ENCODE assay signal across 8 cellular contexts in the genomic region with DNA sequence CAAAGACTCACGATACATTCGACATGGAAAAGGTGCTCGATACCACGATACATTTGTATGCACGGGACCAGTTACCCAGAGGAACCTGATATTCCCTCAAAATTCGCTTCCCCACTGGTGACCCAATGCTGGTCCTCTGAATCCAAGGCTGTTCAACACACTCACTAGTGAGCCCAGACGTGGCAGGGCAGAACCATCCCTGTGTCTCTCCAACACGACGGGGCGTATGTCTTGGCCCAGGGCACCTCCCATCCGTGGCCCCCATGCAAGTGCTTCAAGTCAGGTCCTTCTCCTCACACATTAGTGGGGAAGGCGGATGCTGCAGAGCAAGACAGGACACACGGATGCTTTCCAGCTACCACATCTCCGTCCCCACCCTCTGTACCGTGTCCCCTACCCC. TPM values are rescaled to one million over a fixed set of nuclear protein-coding genes. Genes with fewer than 3 reads are reported as not detected.
"Had no signal": no experiment of that assay in that cellular context is flagged by ENCODE, and none has a peak within 500 bp of the region (broad histone marks: within the 10 kb centered on the region; RNA-seq: fewer than 3 reads in every experiment).

No MANE protein-coding gene starts in this region.

- H3K27ac ChIP-seq: GM23248 had no signal

- H3K9me3 Mint-ChIP-seq: GM23338, H9, HFFc6 had no signal

- H3K9ac ChIP-seq: GM23248 had no signal

- H2AFZ ChIP-seq: GM23248, GM23338 had no signal

- H3K27ac Mint-ChIP-seq: GM23338, H9, HFFc6 had no signal

- H3K9me3 ChIP-seq: HAP-1 had no signal

- H3K4me3 ChIP-seq: GM23248, GM23338, HAP-1 had no signal

- H3K4me3 Mint-ChIP-seq: GM23338, H9, HFFc6 had no signal

- H3K4me2 ChIP-seq: GM23338 had no signal

- H3K36me3 ChIP-seq: HAP-1 had no signal

- DNase-seq: GM23248, GOT3, H9, HCEC 1CT, HFFc6 had no signal

- ATAC-seq: GM23338, HCT116 had no signal

RNA-seq across cellular contexts. Expression of gene CRACDL, which starts 6.1 kb away (rescaled TPM):
- total RNA-seq: GM23248, HFFc6 had no signal
- polyA plus RNA-seq: GM23248 had no signal
